In the genomic region with DNA sequence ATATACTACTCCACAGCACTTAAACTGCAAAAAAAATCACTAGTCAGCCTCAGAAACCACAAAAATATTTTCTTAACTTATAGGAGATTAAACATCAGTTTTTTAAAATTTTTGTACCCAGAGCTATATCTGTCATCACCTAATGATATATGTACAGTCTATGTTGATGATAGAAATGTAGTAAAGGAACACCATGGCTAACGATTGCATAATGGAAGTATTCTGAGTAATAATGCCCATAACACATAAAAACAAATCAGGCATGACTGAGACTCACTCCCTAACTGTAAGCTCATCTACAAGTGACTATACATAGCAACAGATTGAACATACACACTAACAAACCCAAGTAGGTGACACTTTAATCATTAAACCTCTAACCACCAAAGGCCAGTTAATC, we compare ENCODE assay signal across 12 cellular contexts. TPM values are rescaled to one million over a fixed set of nuclear protein-coding genes. Genes with fewer than 3 reads are reported as not detected.
DNase-seq lines count a peak whose midpoint lies in the region; ATAC-seq and TF ChIP-seq lines count a peak whose summit lies in the region.
"Had no signal": no experiment of that assay in that cellular context is flagged by ENCODE, and none has a peak within 500 bp of the region (broad histone marks: within the 10 kb centered on the region; RNA-seq: fewer than 3 reads in every experiment).

No MANE protein-coding gene starts in this region.

- no peak for TF ChIP-seq CTCF in kidney epithelial cell (IDR thresholded peaks at IDR 0.05; ENCODE audit: insufficient read depth, low read length, poor library complexity, severe bottlenecking)
- TF ChIP-seq CTCF in adrenal gland (IDR thresholded peaks at IDR 0.05), result no peak

- intact Hi-C loops in adrenal gland (cut with DNase I), result loop anchor here in 1 of 2 donors (5.0 kb wide), 1 partner anchor 51 kb away; a partner anchor contains a TSS

- no peaks in the 10 kb centered on the region for H3K9me3 ChIP-seq in adrenal gland (replicated peaks in 1 of 3)
- H3K9me3 ChIP-seq: BLaER1 treated with 17β-estradiol and CSF1 and Interleukin-3, amounts not matched to agents 10 nM and 100 nM had no signal

- no peak for TF ChIP-seq POLR2A in adrenal gland (IDR thresholded peaks at IDR 0.05)

- no peak overlapping the region for H3K27ac ChIP-seq in adrenal gland
- H3K27ac ChIP-seq: BLaER1 treated with 17β-estradiol and CSF1 and Interleukin-3, amounts not matched to agents 10 nM and 100 nM had no signal

- DNase-seq in HCEC 1CT (peak; percentile 31), kidney epithelial cell (ENCODE audit: low read depth) (peak; percentile 72), NCI-H510A treated with DMSO at 0.1 percent for 48 hours (lab: John Stamatoyannopoulos, UW) (no peak), adrenal gland (no peak), NCI-H446 (lab: John Stamatoyannopoulos, UW) (no peak)
- DNase-seq: SIG-M5 had no signal

- no peak overlapping the region for H3K4me3 ChIP-seq in kidney epithelial cell (ENCODE audit: low read depth, low read length)
- H3K4me3 ChIP-seq in adrenal gland, result no peak overlapping the region
- H3K4me3 ChIP-seq: BLaER1 treated with 17β-estradiol and CSF1 and Interleukin-3, amounts not matched to agents 10 nM and 100 nM had no signal

- H3K36me3 ChIP-seq in kidney epithelial cell (ENCODE audit: control insufficient read depth, insufficient read depth, low read length), result no peaks in the 10 kb centered on the region
- H3K36me3 ChIP-seq in adrenal gland (replicated peaks in 1 of 2), result no peaks in the 10 kb centered on the region
- H3K36me3 ChIP-seq: BLaER1 treated with 17β-estradiol and CSF1 and Interleukin-3, amounts not matched to agents 10 nM and 100 nM had no signal

- WGBS in adrenal gland, 4 donors, result 54 to 68% (median 59%) methylated on average over 1 of the region's 1 CpG

- H3K27me3 ChIP-seq in kidney epithelial cell (ENCODE audit: control insufficient read depth, insufficient read depth, low read length) (no peaks in the 10 kb centered on the region), adrenal gland (no peaks in the 10 kb centered on the region)
- H3K27me3 ChIP-seq: BLaER1 treated with 17β-estradiol and CSF1 and Interleukin-3, amounts not matched to agents 10 nM and 100 nM had no signal

- ATAC-seq in GM18517 (IDR thresholded peaks at IDR 0.05; ENCODE audit: unreplicated experiment) (peak; percentile 72), HG03571 (IDR thresholded peaks at IDR 0.05; ENCODE audit: unreplicated experiment) (peak; percentile 68), GM21723 (IDR thresholded peaks at IDR 0.05; ENCODE audit: unreplicated experiment) (no peak)
- ATAC-seq: activated T-cell treated with anti-CD3 and anti-CD28 coated beads, Interleukin-2, amount 50 U/mL, for 4 hours; sciatic nerve had no signal

- H3K4me1 ChIP-seq in adrenal gland (replicated peaks in 1 of 2), result peaks cover 5 to 14% of the 10 kb centered on the region in 2 donors
- H3K4me1 ChIP-seq: BLaER1 treated with 17β-estradiol and CSF1 and Interleukin-3, amounts not matched to agents 10 nM and 100 nM had no signal

RNA-seq across cellular contexts. Expression of a gene that starts 51.3 kb away (rescaled TPM):
- total RNA-seq in kidney epithelial cell (10.9 and 12.5 TPM in 2 replicates), adrenal gland (100 to 1,000 TPM in 4 of 8 donors, 10 to 100 TPM in 4; 22.5 to 166 (median 98.3) TPM)
- 10 to 100 TPM in 2 of 3 donors, 1 to 10 TPM in 1; 9.4 to 79.4 (median 34.8) TPM for polyA plus RNA-seq in adrenal gland

Comparison
In these comparisons a context has a peak if more than half of its experiments do, and no peak if none do; other contexts are left out.
1. DNase-seq: peak in HCEC 1CT (single experiment) and kidney epithelial cell (single experiment); none in NCI-H510A treated with DMSO at 0.1 percent for 48 hours (single experiment), adrenal gland (0 of 7) and NCI-H446 (0 of 2).